11 cellular contexts compared by ENCODE assay signal in the genomic region with DNA sequence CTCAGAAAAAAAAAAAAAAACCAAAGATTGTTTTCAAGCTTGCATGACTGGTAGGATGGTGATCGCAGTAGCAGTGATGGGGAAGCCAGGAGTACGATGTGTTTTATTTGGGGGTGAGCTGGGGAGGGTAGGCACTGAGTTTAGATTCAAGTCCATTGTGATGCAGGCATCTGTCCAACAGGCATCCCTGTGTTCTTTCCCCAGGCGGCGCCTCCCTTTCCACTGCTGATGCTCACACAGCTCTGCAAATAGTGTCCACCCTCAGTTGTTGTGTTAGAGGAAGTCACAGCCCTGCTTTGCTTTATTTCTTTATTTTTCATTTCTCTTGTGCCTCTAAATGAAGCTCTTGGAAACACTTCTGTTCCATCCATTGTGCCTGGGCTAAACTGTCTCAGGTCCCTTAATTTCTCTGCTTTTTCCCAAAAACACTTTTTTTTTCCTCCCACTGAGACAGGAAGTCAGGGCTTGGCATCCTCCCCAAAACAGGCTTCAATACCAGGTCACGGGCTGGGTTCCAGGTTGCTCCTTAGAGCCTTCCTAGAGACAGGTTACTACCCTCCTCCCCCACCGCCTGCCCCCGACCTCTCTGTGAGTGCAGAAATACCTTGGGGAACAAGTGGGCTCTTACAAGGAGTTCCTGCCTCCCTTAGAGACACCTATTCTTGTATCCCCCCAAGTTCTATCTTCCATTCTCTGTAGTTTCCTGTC. TPM values are rescaled to one million over a fixed set of nuclear protein-coding genes. Genes with fewer than 3 reads are reported as not detected.
DNase-seq lines count a peak whose midpoint lies in the region; ATAC-seq and TF ChIP-seq lines count a peak whose summit lies in the region.
"Had no signal": no experiment of that assay in that cellular context is flagged by ENCODE, and none has a peak within 500 bp of the region (broad histone marks: within the 10 kb centered on the region; RNA-seq: fewer than 3 reads in every experiment).

No MANE protein-coding gene starts in this region.

- peak overlapping the region; percentile 75 for H3K27ac Mint-ChIP-seq in activated CD4-positive, alpha-beta T cell treated with anti-CD3 and anti-CD28 coated beads for 36 hours
- peak overlapping the region; percentile 31 for H3K27ac Mint-ChIP-seq in activated CD4-positive, alpha-beta memory T cell treated with anti-CD3 and anti-CD28 coated beads, Interleukin-2, amount 10 ng/mL, durations not matched to agents 7 days and 5 days

- DNase-seq in activated CD4-positive, alpha-beta T cell treated with anti-CD3 and anti-CD28 coated beads for 36 hours = no peak
- DNase-seq in activated CD4-positive, alpha-beta T cell treated with anti-CD3 and anti-CD28 coated beads, Interleukin-2, amount 50 U/mL, for 48 hours = no peak
- no peak for DNase-seq in activated CD4-positive, alpha-beta memory T cell treated with anti-CD3 and anti-CD28 coated beads, Interleukin-2, amount 10 ng/mL, durations not matched to agents 7 days and 5 days
- DNase-seq in heart right ventricle = peak in 1 of 2 donors; percentile 47
- DNase-seq: hippocampal formation, tibial artery had no signal

- H3K9me3 ChIP-seq in heart right ventricle = no peaks in the 10 kb centered on the region
- no peaks in the 10 kb centered on the region for H3K9me3 ChIP-seq in stomach smooth muscle (ENCODE audit: control insufficient read depth in 2 of 2, low read length in 2 of 2)
- H3K9me3 ChIP-seq: A549, tibial artery had no signal

- H3K4me1 Mint-ChIP-seq in activated CD4-positive, alpha-beta T cell treated with anti-CD3 and anti-CD28 coated beads for 36 hours = peaks cover 24% of the 10 kb centered on the region
- peaks cover 14% of the 10 kb centered on the region for H3K4me1 Mint-ChIP-seq in activated CD4-positive, alpha-beta memory T cell treated with anti-CD3 and anti-CD28 coated beads, Interleukin-2, amount 10 ng/mL, durations not matched to agents 7 days and 5 days

- POLR2A ChIA-PET in activated CD4-positive, alpha-beta T cell treated with anti-CD3 and anti-CD28 coated beads for 36 hours (lab: Charles Lee) = interaction anchor here (0.6 to 1.3 kb wide), 4 partner anchors 38 to 358 kb away, joined by 3 to 6 read pairs (median 4); a partner anchor contains a TSS
- POLR2A ChIA-PET in activated CD4-positive, alpha-beta memory T cell treated with anti-CD3 and anti-CD28 coated beads, Interleukin-2, amount 10 ng/mL, durations not matched to agents 7 days and 5 days (lab: Charles Lee) = interaction anchor here (1.1 to 7.1 kb wide), 2 partner anchors 26 to 38 kb away, joined by 3 to 51 read pairs; a partner anchor contains a TSS

- H3K36me3 Mint-ChIP-seq in activated CD4-positive, alpha-beta T cell treated with anti-CD3 and anti-CD28 coated beads for 36 hours (ENCODE audit: low read depth) = no peaks in the 10 kb centered on the region
- no peaks in the 10 kb centered on the region for H3K36me3 Mint-ChIP-seq in activated CD4-positive, alpha-beta memory T cell treated with anti-CD3 and anti-CD28 coated beads, Interleukin-2, amount 10 ng/mL, durations not matched to agents 7 days and 5 days (ENCODE audit: low read depth)

- 55 to 58% methylated on average over 7 of the region's 7 CpGs for WGBS in heart right ventricle, 2 donors

- no peaks in the 10 kb centered on the region for H3K9me3 Mint-ChIP-seq in activated CD4-positive, alpha-beta T cell treated with anti-CD3 and anti-CD28 coated beads for 36 hours (ENCODE audit: low read depth)
- H3K9me3 Mint-ChIP-seq in activated CD4-positive, alpha-beta memory T cell treated with anti-CD3 and anti-CD28 coated beads, Interleukin-2, amount 10 ng/mL, durations not matched to agents 7 days and 5 days = no peaks in the 10 kb centered on the region

- peak overlapping the region in 1 of 2 donors; percentile 4 for H3K9ac ChIP-seq in stomach smooth muscle (ENCODE audit: low read length in 2 of 2)

- H3K27ac ChIP-seq in heart right ventricle (peak overlapping the region; percentile 18 to 80 (median 53)), stomach smooth muscle (ENCODE audit: low read length) (peak overlapping the region; percentile 60)
- H3K27ac ChIP-seq: A549, tibial artery had no signal

- intact Hi-C loops in activated CD4-positive, alpha-beta T cell treated with anti-CD3 and anti-CD28 coated beads for 36 hours (cut with DNase I, micrococcal nuclease) = loop anchor here in 1 of 2 experiments (5.0 kb wide), 1 partner anchor 38 kb away; a partner anchor contains a TSS
- intact Hi-C loops in heart right ventricle (cut with DNase I) = loop anchor here in 7 of 10 donors (5.0 to 10.0 kb wide), 3 partner anchors 38 to 377 kb away; a partner anchor contains a TSS

- H3K4me1 ChIP-seq in heart right ventricle (peaks cover 8 to 46% (median 23%) of the 10 kb centered on the region in 9 donors), stomach smooth muscle (ENCODE audit: control insufficient read depth, insufficient read depth, low read length) (peaks cover 44% of the 10 kb centered on the region)
- H3K4me1 ChIP-seq: A549 had no signal

- H3K27me3 ChIP-seq in heart right ventricle (peaks cover 0 to 4% (median 0%) of the 10 kb centered on the region in 7 donors), stomach smooth muscle (ENCODE audit: control insufficient read depth in 1 of 2, insufficient read depth in 2 of 2, low read length in 2 of 2) (no peaks in the 10 kb centered on the region)

- CTCF ChIA-PET in activated CD4-positive, alpha-beta T cell treated with anti-CD3 and anti-CD28 coated beads for 36 hours (lab: Charles Lee) = interaction anchor here (1.1 to 8.1 kb wide), 6 partner anchors 10 to 146 kb away, joined by 3 to 91 read pairs (median 4); no protein-coding TSS in a partner anchor
- CTCF ChIA-PET in activated CD4-positive, alpha-beta memory T cell treated with anti-CD3 and anti-CD28 coated beads, Interleukin-2, amount 10 ng/mL, durations not matched to agents 7 days and 5 days (lab: Charles Lee) = interaction anchor here (0.6 to 13.6 kb wide), 4 partner anchors 12 to 1306 kb away, joined by 3 to 109 read pairs (median 3); no protein-coding TSS in a partner anchor

- TF ChIP-seq CTCF in heart right ventricle (IDR thresholded peaks at IDR 0.05) = no peak

- peak overlapping the region; percentile 46 for H3K4me3 Mint-ChIP-seq in activated CD4-positive, alpha-beta T cell treated with anti-CD3 and anti-CD28 coated beads for 36 hours
- H3K4me3 Mint-ChIP-seq in activated CD4-positive, alpha-beta memory T cell treated with anti-CD3 and anti-CD28 coated beads, Interleukin-2, amount 10 ng/mL, durations not matched to agents 7 days and 5 days = no peak overlapping the region

- H3K27me3 Mint-ChIP-seq in activated CD4-positive, alpha-beta T cell treated with anti-CD3 and anti-CD28 coated beads for 36 hours = no peaks in the 10 kb centered on the region
- no peaks in the 10 kb centered on the region for H3K27me3 Mint-ChIP-seq in activated CD4-positive, alpha-beta memory T cell treated with anti-CD3 and anti-CD28 coated beads, Interleukin-2, amount 10 ng/mL, durations not matched to agents 7 days and 5 days

- H3K4me3 ChIP-seq in heart right ventricle (peak overlapping the region in 1 of 10 donors; percentile 6), stomach smooth muscle (ENCODE audit: low read length in 2 of 2) (no peak overlapping the region)
- H3K4me3 ChIP-seq: A549, tibial artery had no signal

- ATAC-seq in activated CD4-positive, alpha-beta T cell treated with anti-CD3 and anti-CD28 coated beads for 36 hours = peak; percentile 18
- peak in 6 of 8 donors; percentile 16 to 58 (median 38) for ATAC-seq in heart right ventricle
- ATAC-seq in GM18511 (IDR thresholded peaks at IDR 0.05; ENCODE audit: unreplicated experiment) = no peak
- no peak for ATAC-seq in HG03097 (IDR thresholded peaks at IDR 0.05; ENCODE audit: low FRiP score, unreplicated experiment)
- ATAC-seq in HG03565 (IDR thresholded peaks at IDR 0.05; ENCODE audit: unreplicated experiment) = no peak
- ATAC-seq: A549 had no signal

- no peaks in the 10 kb centered on the region for H3K36me3 ChIP-seq in heart right ventricle
- H3K36me3 ChIP-seq in stomach smooth muscle (ENCODE audit: control insufficient read depth in 2 of 2, insufficient read depth in 2 of 2, low read length in 2 of 2) = peaks cover 0 to 9% of the 10 kb centered on the region in 2 donors

RNA-seq across cellular contexts. Expression of a gene that starts 38.6 kb away (rescaled TPM):
- 1,000 to 10,000 TPM; 2,604 to 3,375 TPM for total RNA-seq in activated CD4-positive, alpha-beta T cell treated with anti-CD3 and anti-CD28 coated beads for 36 hours
- 1,000 to 10,000 TPM; 1,570 to 1,577 TPM for total RNA-seq in activated CD4-positive, alpha-beta memory T cell treated with anti-CD3 and anti-CD28 coated beads, Interleukin-2, amount 10 ng/mL, durations not matched to agents 7 days and 5 days
- 1,000 to 10,000 TPM in 7 of 10 donors, 100 to 1,000 TPM in 3; 700 to 1,440 (median 1,139) TPM for total RNA-seq in heart right ventricle
- polyA plus RNA-seq in heart right ventricle = 100 to 1,000 TPM in 1 of 2 donors, 10 to 100 TPM in 1; 52.9 to 860 TPM

Comparison
In these comparisons a context has a peak if more than half of its experiments do, and no peak if none do; other contexts are left out.
1. ATAC-seq: peak in activated CD4-positive, alpha-beta T cell treated with anti-CD3 and anti-CD28 coated beads for 36 hours (single experiment) and heart right ventricle (6 of 8); none in GM18511 (single experiment), HG03097 (single experiment) and HG03565 (single experiment).